In the genomic region with DNA sequence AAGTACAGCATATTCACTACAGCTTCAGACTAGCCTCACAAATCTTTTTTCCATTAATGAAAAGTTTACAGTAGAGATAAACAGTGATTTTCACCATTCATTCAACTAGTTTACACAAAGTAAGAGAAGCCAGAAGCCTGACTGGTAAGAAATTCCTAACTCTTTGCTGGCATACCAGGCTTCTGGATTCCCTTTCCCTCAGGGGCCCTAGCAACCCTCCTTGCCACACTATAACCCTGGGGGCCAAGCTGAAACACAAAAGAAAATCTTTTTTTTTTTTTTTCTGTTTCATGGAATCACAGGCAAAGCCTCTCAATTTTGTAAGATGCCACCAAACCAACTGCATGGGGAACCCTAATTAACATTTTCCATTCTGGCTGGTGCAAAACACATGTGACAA, we compare ENCODE assay signal across 1 cellular context.
TF ChIP-seq lines count a peak whose summit lies in the region.

No MANE protein-coding gene starts in this region.

TF ChIP-seq in IMR-90, 13 proteins besides CTCF, POLR2A, EP300 and RAD21 (continued from another document):
- TF ChIP-seq MAZ (IDR thresholded peaks at IDR 0.05; ENCODE audit: borderline replicate concordance, low read depth, low read length) (no peak), FOS (IDR thresholded peaks at IDR 0.05; ENCODE audit: low read depth, low read length) (no peak), MXI1 (IDR thresholded peaks at IDR 0.05; ENCODE audit: borderline replicate concordance, low read depth, low read length) (no peak)
